In genomic region chr20:25037288-25038102, GRCh38 we compare ENCODE assay signal across 12 cellular contexts. TPM values are rescaled to one million over a fixed set of nuclear protein-coding genes. Genes with fewer than 3 reads are reported as not detected.
DNase-seq lines count a peak whose midpoint lies in the region; ATAC-seq lines count a peak whose summit lies in the region.
"Had no signal": no experiment of that assay in that cellular context is flagged by ENCODE, and none has a peak within 500 bp of the region (broad histone marks: within the 10 kb centered on the region; RNA-seq: fewer than 3 reads in every experiment).

No MANE protein-coding gene starts in this region.

- DNase-seq in NCI-H2171 (lab: John Stamatoyannopoulos, UW) = peak; percentile 46
- no peak for DNase-seq in NCI-H2171 treated with DMSO at 0.1 percent for 48 hours (lab: John Stamatoyannopoulos, UW)
- no peak for DNase-seq in T-helper 17 cell
- DNase-seq in left colon = no peak
- DNase-seq in stromal cell of bone marrow (ENCODE audit: low read depth) = peak; percentile 12
- DNase-seq in NCI-H128 (lab: John Stamatoyannopoulos, UW; ENCODE audit: unreplicated experiment) = no peak
- DNase-seq: mesendoderm; NCI-H1694 treated with DMSO at 0.1 percent for 48 hours; stimulated activated CD4-positive, alpha-beta T cell treated with anti-CD3 and anti-CD28 coated beads, Interleukin-2, amount 100 ng/mL, for 24 hours had no signal

- peak overlapping the region; percentile 9 for H3K4me3 Mint-ChIP-seq in T-helper 17 cell

- H3K9me3 ChIP-seq in T-helper 17 cell (ENCODE audit: control insufficient read depth, low read length, poor library complexity, severe bottlenecking) = no peaks in the 10 kb centered on the region
- H3K9me3 ChIP-seq: A549 had no signal

- peaks cover 29% of the 10 kb centered on the region for H3K4me1 Mint-ChIP-seq in T-helper 17 cell

- ATAC-seq in T-helper 17 cell (no peak), left colon (peak; percentile 32), GM21528 (IDR thresholded peaks at IDR 0.05; ENCODE audit: low FRiP score, unreplicated experiment) (no peak), GM18858 (IDR thresholded peaks at IDR 0.05; ENCODE audit: unreplicated experiment) (no peak)
- ATAC-seq: A549 had no signal

- no peaks in the 10 kb centered on the region for H3K27me3 Mint-ChIP-seq in T-helper 17 cell

- H3K36me3 Mint-ChIP-seq in T-helper 17 cell (ENCODE audit: low read depth) = no peaks in the 10 kb centered on the region

- peak overlapping the region; percentile 96 for H3K27ac Mint-ChIP-seq in T-helper 17 cell

- intact Hi-C loops in left colon (cut with DNase I, micrococcal nuclease) = no loop called here

RNA-seq across cellular contexts. Expression of gene ACSS1, which starts 20.4 kb away (rescaled TPM):
- 10 to 100 TPM; 33.1 to 34.0 TPM for total RNA-seq in T-helper 17 cell
- 10 to 100 TPM; 37.8 to 43.6 TPM for total RNA-seq in left colon

RNA-seq across cellular contexts. Expression of gene VSX1, which starts 44.4 kb away (rescaled TPM):
- not detected for total RNA-seq in T-helper 17 cell
- not detected for total RNA-seq in left colon

RNA-seq across cellular contexts. Expression of gene APMAP, which starts 44.9 kb away (rescaled TPM):
- total RNA-seq in T-helper 17 cell = 10 to 100 TPM; 24.6 to 26.2 TPM
- 10 to 100 TPM; 44.5 to 53.4 TPM for total RNA-seq in left colon

Comparison
In these comparisons a context has a peak if more than half of its experiments do, and no peak if none do; other contexts are left out.
1. DNase-seq: peak in NCI-H2171 (single experiment) and stromal cell of bone marrow (single experiment); none in NCI-H2171 treated with DMSO at 0.1 percent for 48 hours (single experiment), T-helper 17 cell (0 of 3), left colon (0 of 2) and NCI-H128 (single experiment).